ENCODE assay signal across 8 cellular contexts in the genomic region with DNA sequence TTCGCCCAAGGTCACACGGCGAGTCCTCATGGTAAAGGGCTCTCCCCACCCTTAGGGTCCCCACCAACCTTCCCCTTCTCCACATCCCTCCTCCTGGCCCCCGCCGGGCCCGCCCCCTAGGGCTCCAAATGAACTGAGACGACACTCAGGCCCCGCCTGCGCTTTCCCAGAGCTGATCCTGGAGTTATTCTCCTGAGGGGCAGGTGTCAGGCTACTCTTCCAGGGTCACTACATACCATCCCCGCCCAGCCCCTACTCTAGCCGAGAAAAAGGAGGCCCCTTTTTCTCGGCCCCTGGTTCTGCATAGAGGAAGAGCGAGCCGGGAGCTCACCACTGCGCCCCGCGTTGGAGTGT. TPM values are rescaled to one million over a fixed set of nuclear protein-coding genes. Genes with fewer than 3 reads are reported as not detected.
A peak's percentile ranks its signal among the peaks of the same experiment; 100 is the strongest.
DNase-seq lines count a peak whose midpoint lies in the region; ATAC-seq and TF ChIP-seq lines count a peak whose summit lies in the region.

No MANE protein-coding gene starts in this region.

- intact Hi-C loops in CD4-positive, alpha-beta T cell (cut with DNase I, micrococcal nuclease) = loop anchor here in 1 of 2 experiments (5.0 kb wide), 2 partner anchors 88 to 338 kb away; a partner anchor contains a TSS
- intact Hi-C loops in right lobe of liver (cut with DNase I) = no loop called here

- peaks cover 27% of the 10 kb centered on the region for H3K36me3 Mint-ChIP-seq in CD4-positive, alpha-beta T cell (ENCODE audit: low read depth)

- H3K9me3 Mint-ChIP-seq in CD4-positive, alpha-beta T cell = no peaks in the 10 kb centered on the region

- no peaks in the 10 kb centered on the region for H3K9me3 ChIP-seq in CD4-positive, alpha-beta T cell (ENCODE audit: control insufficient read depth, low read length)
- H3K9me3 ChIP-seq in SK-N-SH (no peaks in the 10 kb centered on the region), right lobe of liver (no peaks in the 10 kb centered on the region), suprapubic skin (no peaks in the 10 kb centered on the region)

- POLR2A ChIA-PET in CD4-positive, alpha-beta T cell (lab: Charles Lee) = interaction anchor here (0.6 to 3.2 kb wide), 37 partner anchors 9 to 1251 kb away, joined by 3 to 82 read pairs (median 5); a partner anchor contains a TSS
- POLR2A ChIA-PET in HEK293T (lab: Yijun Ruan, JAX) = interaction anchor here (0.7 to 3.2 kb wide), 40 partner anchors 9 to 332 kb away, joined by 3 to 42 read pairs (median 6); a partner anchor contains a TSS
- POLR2A ChIA-PET in SK-N-SH (lab: Yijun Ruan, JAX) = interaction anchor here (0.6 to 1.9 kb wide), 16 partner anchors 16 to 332 kb away, joined by 3 to 16 read pairs (median 4); a partner anchor contains a TSS

- no peak for TF ChIP-seq RAD21 in SK-N-SH (IDR thresholded peaks at IDR 0.05; ENCODE audit: low read length)

- H3K4me3 ChIP-seq in SK-N-SH (ENCODE audit: low read depth in 2 of 2, low read length in 1 of 2) = peak overlapping the region; percentile 67 to 69
- H3K4me3 ChIP-seq in right lobe of liver = peak overlapping the region; percentile 88 to 93 (median 90)
- H3K4me3 ChIP-seq in suprapubic skin = peak overlapping the region; percentile 88

- H3K4me3 Mint-ChIP-seq in CD4-positive, alpha-beta T cell = peak overlapping the region; percentile 86

- no peak for TF ChIP-seq CTCF in CD4-positive, alpha-beta T cell (IDR thresholded peaks at IDR 0.05)
- no peak for TF ChIP-seq CTCF in SK-N-SH (IDR thresholded peaks at IDR 0.05)
- no peak for TF ChIP-seq CTCF in right lobe of liver (IDR thresholded peaks at IDR 0.05)
- no peak for TF ChIP-seq CTCF in suprapubic skin (IDR thresholded peaks at IDR 0.05)

- peak overlapping the region; percentile 98 for H3K27ac ChIP-seq in CD4-positive, alpha-beta T cell (ENCODE audit: low read depth, low read length)
- H3K27ac ChIP-seq in SK-N-SH (ENCODE audit: low read depth in 2 of 2, low read length in 1 of 2) = peak overlapping the region; percentile 77 to 80
- peak overlapping the region; percentile 94 for H3K27ac ChIP-seq in caudate nucleus (ENCODE audit: low read depth, low read length)
- peak overlapping the region; percentile 86 to 95 (median 86) for H3K27ac ChIP-seq in right lobe of liver
- peak overlapping the region; percentile 91 for H3K27ac ChIP-seq in suprapubic skin

- H2AFZ ChIP-seq in SK-N-SH (ENCODE audit: low read depth) = peak overlapping the region; percentile 87

- no peak for TF ChIP-seq POLR2A in right lobe of liver (IDR thresholded peaks at IDR 0.05)
- no peak for TF ChIP-seq POLR2A in suprapubic skin (IDR thresholded peaks at IDR 0.05)

- CTCF ChIA-PET in CD4-positive, alpha-beta T cell (lab: Charles Lee) = interaction anchor here (0.8 to 2.5 kb wide), 15 partner anchors 14 to 131 kb away, joined by 3 to 32 read pairs (median 5); a partner anchor contains a TSS
- CTCF ChIA-PET in HEK293T (lab: Yijun Ruan, JAX) = interaction anchor here (0.6 to 2.3 kb wide), 15 partner anchors 10 to 168 kb away, joined by 3 to 18 read pairs (median 4); a partner anchor contains a TSS
- CTCF ChIA-PET in SK-N-SH (lab: Yijun Ruan, JAX) = interaction anchor here (0.6 to 2.3 kb wide), 19 partner anchors 8 to 786 kb away, joined by 3 to 22 read pairs (median 3); a partner anchor contains a TSS

- DNase-seq in CD4-positive, alpha-beta T cell = peak in 5 of 10 experiments; percentile 4 to 38 (median 10)
- DNase-seq in HEK293T (ENCODE audit: extremely low spot score) = peak; percentile 45
- peak; percentile 69 for DNase-seq in SK-N-SH
- peak in 2 of 61 donors; percentile 18 to 35 for DNase-seq in caudate nucleus (lab: John Stamatoyannopoulos, UW)
- DNase-seq in right lobe of liver = peak in 2 of 3 donors; percentile 52 to 68
- peak in 1 of 2 donors; percentile 74 for DNase-seq in suprapubic skin (ENCODE audit: low spot score in 2 of 2)
- DNase-seq in NCI-H774 (lab: John Stamatoyannopoulos, UW) = no peak
- DNase-seq in HK-2 (ENCODE audit: unreplicated experiment) = no peak

- H4K20me1 ChIP-seq in SK-N-SH (ENCODE audit: insufficient read depth) = no peaks in the 10 kb centered on the region; the same call in 1 of the 2 replicates

- H3K9me2 ChIP-seq in SK-N-SH = no peaks in the 10 kb centered on the region

- H3K36me3 ChIP-seq in SK-N-SH (replicated peaks in 1 of 2; ENCODE audit: control insufficient read depth in 1 of 2, insufficient read depth in 2 of 2, low read length in 1 of 2) (peaks cover 11 to 17% of the 10 kb centered on the region in 2 experiments), right lobe of liver (peaks cover 0 to 24% (median 6%) of the 10 kb centered on the region in 4 donors), suprapubic skin (peaks cover 17% of the 10 kb centered on the region)

- peaks cover 54% of the 10 kb centered on the region for H3K4me1 Mint-ChIP-seq in CD4-positive, alpha-beta T cell (ENCODE audit: low read depth)

- peaks cover 10% of the 10 kb centered on the region for H3F3A ChIP-seq in SK-N-SH (replicated peaks; ENCODE audit: insufficient read depth)

- H3K79me2 ChIP-seq in SK-N-SH (ENCODE audit: insufficient read depth) = peaks cover 61% of the 10 kb centered on the region

- TF ChIP-seq EP300 in SK-N-SH (IDR thresholded peaks at IDR 0.05; ENCODE audit: borderline replicate concordance in 1 of 2, low read depth in 1 of 2, low read length in 1 of 2) (no peak), suprapubic skin (IDR thresholded peaks at IDR 0.05) (no peak)

- H3K4me2 ChIP-seq in SK-N-SH = peak overlapping the region; percentile 94

- no peaks in the 10 kb centered on the region for H3K27me3 Mint-ChIP-seq in CD4-positive, alpha-beta T cell

- under 1% methylated on average over 12 of the region's 17 CpGs for WGBS in SK-N-SH (ENCODE audit: low lambda C conversion rate)
- whole genome bisulfite sequencing in right lobe of liver (ENCODE audit: insufficient coverage, low coverage, low lambda C conversion rate, missing lambda C conversion rate) = 0% methylated on average over 6 of the region's 17 CpGs
- WGBS in suprapubic skin = 1% methylated on average over 9 of the region's 17 CpGs

- peak overlapping the region; percentile 91 for H3K27ac Mint-ChIP-seq in CD4-positive, alpha-beta T cell

- H3K27me3 ChIP-seq in CD4-positive, alpha-beta T cell (ENCODE audit: control insufficient read depth, insufficient read depth, low read length) = no peaks in the 10 kb centered on the region
- no peaks in the 10 kb centered on the region for H3K27me3 ChIP-seq in SK-N-SH (ENCODE audit: insufficient read depth)
- H3K27me3 ChIP-seq in right lobe of liver = no peaks in the 10 kb centered on the region
- H3K27me3 ChIP-seq in suprapubic skin = no peaks in the 10 kb centered on the region

- H3K4me1 ChIP-seq in SK-N-SH (ENCODE audit: control insufficient read depth in 1 of 2, insufficient read depth in 2 of 2, low read depth in 1 of 2, low read length in 1 of 2) (peaks cover 5 to 11% of the 10 kb centered on the region in 2 experiments; a peak in 2 of 4 replicates), right lobe of liver (peaks cover 0 to 11% (median 3%) of the 10 kb centered on the region in 4 donors), suprapubic skin (peaks cover 23% of the 10 kb centered on the region)

- H3K9ac ChIP-seq in SK-N-SH = peak overlapping the region; percentile 95

- peak; percentile 0 for ATAC-seq in CD4-positive, alpha-beta T cell (ENCODE audit: poor library complexity)
- peak in 3 of 4 donors; percentile 6 to 14 (median 12) for ATAC-seq in right lobe of liver

TF ChIP-seq in HEK293T, 16 proteins besides CTCF, POLR2A, EP300 and RAD21 (continues in another document):
- TF ChIP-seq FOXA1 (IDR thresholded peaks at IDR 0.05) (no peak), TARDBP (IDR thresholded peaks at IDR 0.05) (no peak), BHLHE40 (IDR thresholded peaks at IDR 0.05; ENCODE audit: borderline replicate concordance) (no peak), NFRKB (IDR thresholded peaks at IDR 0.05) (no peak), LEF1 (IDR thresholded peaks at IDR 0.05; ENCODE audit: borderline replicate concordance) (no peak), FOXK2 (IDR thresholded peaks at IDR 0.05) (no peak), ELF4 (IDR thresholded peaks at IDR 0.05) (no peak), ARNT (IDR thresholded peaks at IDR 0.05) (no peak), ZNF384 (IDR thresholded peaks at IDR 0.05) (no peak)

TF ChIP-seq in SK-N-SH, 30 proteins besides CTCF, POLR2A, EP300 and RAD21 (continues in another document):
- TF ChIP-seq, protein P1, sequence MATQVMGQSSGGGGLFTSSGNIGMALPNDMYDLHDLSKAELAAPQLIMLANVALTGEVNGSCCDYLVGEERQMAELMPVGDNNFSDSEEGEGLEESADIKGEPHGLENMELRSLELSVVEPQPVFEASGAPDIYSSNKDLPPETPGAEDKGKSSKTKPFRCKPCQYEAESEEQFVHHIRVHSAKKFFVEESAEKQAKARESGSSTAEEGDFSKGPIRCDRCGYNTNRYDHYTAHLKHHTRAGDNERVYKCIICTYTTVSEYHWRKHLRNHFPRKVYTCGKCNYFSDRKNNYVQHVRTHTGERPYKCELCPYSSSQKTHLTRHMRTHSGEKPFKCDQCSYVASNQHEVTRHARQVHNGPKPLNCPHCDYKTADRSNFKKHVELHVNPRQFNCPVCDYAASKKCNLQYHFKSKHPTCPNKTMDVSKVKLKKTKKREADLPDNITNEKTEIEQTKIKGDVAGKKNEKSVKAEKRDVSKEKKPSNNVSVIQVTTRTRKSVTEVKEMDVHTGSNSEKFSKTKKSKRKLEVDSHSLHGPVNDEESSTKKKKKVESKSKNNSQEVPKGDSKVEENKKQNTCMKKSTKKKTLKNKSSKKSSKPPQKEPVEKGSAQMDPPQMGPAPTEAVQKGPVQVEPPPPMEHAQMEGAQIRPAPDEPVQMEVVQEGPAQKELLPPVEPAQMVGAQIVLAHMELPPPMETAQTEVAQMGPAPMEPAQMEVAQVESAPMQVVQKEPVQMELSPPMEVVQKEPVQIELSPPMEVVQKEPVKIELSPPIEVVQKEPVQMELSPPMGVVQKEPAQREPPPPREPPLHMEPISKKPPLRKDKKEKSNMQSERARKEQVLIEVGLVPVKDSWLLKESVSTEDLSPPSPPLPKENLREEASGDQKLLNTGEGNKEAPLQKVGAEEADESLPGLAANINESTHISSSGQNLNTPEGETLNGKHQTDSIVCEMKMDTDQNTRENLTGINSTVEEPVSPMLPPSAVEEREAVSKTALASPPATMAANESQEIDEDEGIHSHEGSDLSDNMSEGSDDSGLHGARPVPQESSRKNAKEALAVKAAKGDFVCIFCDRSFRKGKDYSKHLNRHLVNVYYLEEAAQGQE (IDR thresholded peaks at IDR 0.05; ENCODE audit: low read depth, low read length) = no peak
- TF ChIP-seq CHD2 (IDR thresholded peaks at IDR 0.05; ENCODE audit: low read length, partially characterized antibody) = no peak

RNA-seq across cellular contexts. Expression of a gene that starts 0.3 kb away (rescaled TPM):
- total RNA-seq in CD4-positive, alpha-beta T cell = 10 to 100 TPM; 94.3 to 95.2 TPM
- polyA plus RNA-seq in SK-N-SH (2012; rRNA removed) = 33.2 and 45.6 TPM in 2 replicates
- polyA plus RNA-seq in SK-N-SH (2012; cell fraction: cytosol; rRNA removed) = 25.0 and 29.3 TPM in 2 replicates
- polyA plus RNA-seq in SK-N-SH (2012; cell fraction: nucleus; rRNA removed) = 93.9 and 124 TPM in 2 replicates
- total RNA-seq in right lobe of liver (10 to 100 TPM; 10.0 to 26.3 (median 22.2) TPM), suprapubic skin (10 to 100 TPM; 29.1 to 76.8 (median 35.5) TPM)

RNA-seq across cellular contexts. Expression of a gene that starts 18.6 kb away (rescaled TPM):
- 10 to 100 TPM; 20.8 to 22.9 TPM for total RNA-seq in CD4-positive, alpha-beta T cell
- polyA plus RNA-seq in SK-N-SH (2012; rRNA removed) = 661 and 815 TPM in 2 replicates
- polyA plus RNA-seq in SK-N-SH (2012; cell fraction: cytosol; rRNA removed) = 391 and 496 TPM in 2 replicates
- polyA plus RNA-seq in SK-N-SH (2012; cell fraction: nucleus; rRNA removed) = 254 and 446 TPM in 2 replicates
- total RNA-seq in right lobe of liver = 100 to 1,000 TPM; 127 to 455 (median 278) TPM
- 100 to 1,000 TPM; 115 to 130 (median 122) TPM for total RNA-seq in suprapubic skin

Comparison
In these comparisons a context has a peak if more than half of its experiments do, and no peak if none do; other contexts are left out.
1. DNase-seq: peak in HEK293T (single experiment), SK-N-SH (single experiment) and right lobe of liver (2 of 3); none in NCI-H774 (single experiment) and HK-2 (single experiment).
2. RNA of a gene that starts 18.6 kb away (total RNA-seq): 127 to 455 TPM in right lobe of liver and 115 to 130 TPM in suprapubic skin; 20.8 to 22.9 TPM in CD4-positive, alpha-beta T cell; every median in the first group is over 4 times any median in the second.
3. Peak in every context shown above with its lines, with median percentiles within 50 percentile points of each other: H3K27ac ChIP-seq and H3K4me3 ChIP-seq.